Comparison of ENCODE assay signal across 1 cellular context in the genomic region with DNA sequence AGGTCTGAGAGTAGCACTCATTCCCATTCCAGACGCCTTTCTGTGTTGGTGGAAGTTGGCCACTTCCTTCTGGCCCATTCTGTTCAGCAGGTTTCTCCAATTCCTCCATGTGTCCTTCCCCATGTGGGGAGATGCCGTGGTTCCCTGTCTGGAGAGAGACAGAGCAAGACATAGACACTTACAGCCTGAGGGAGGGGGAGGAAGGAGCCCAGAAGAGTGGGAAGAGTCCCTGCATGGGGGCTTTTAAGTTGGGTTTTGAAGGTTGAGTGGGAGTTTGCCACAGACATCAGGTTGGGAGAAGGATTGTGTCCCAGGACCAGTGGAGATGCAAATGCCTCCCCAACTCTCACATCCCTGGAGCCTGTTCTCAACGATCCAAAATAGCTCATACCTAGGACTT.
TF ChIP-seq lines count a peak whose summit lies in the region.

No MANE protein-coding gene starts in this region.

TF ChIP-seq in HEK293, 187 proteins besides CTCF, POLR2A, EP300 and RAD21 (continued from another document):
- no peak for TF ChIP-seq ZNF692 (tag by site-specific recombination; IDR thresholded peaks at IDR 0.05)
